18 cellular contexts compared by ENCODE assay signal in genomic region chr2:63121055-63121834, GRCh38.
DNase-seq lines count a peak whose midpoint lies in the region; ATAC-seq and TF ChIP-seq lines count a peak whose summit lies in the region.
"Had no signal": no experiment of that assay in that cellular context is flagged by ENCODE, and none has a peak within 500 bp of the region (broad histone marks: within the 10 kb centered on the region; RNA-seq: fewer than 3 reads in every experiment).

No MANE protein-coding gene starts in this region.

- intact Hi-C loops in A673 (cut with micrococcal nuclease; ENCODE audit: unreplicated experiment), result no loop called here
- intact Hi-C loops in PC-3 (cut with micrococcal nuclease), result no loop called here

- H3K36me3 ChIP-seq in A673 (ENCODE audit: insufficient read depth, low read length, poor library complexity, severe bottlenecking) (no peaks in the 10 kb centered on the region), PC-3 (ENCODE audit: low read depth, low read length) (no peaks in the 10 kb centered on the region)

- H4K91ac ChIP-seq in H9 (ENCODE audit: insufficient read length, low read depth, low read length), result no peak overlapping the region

- no peaks in the 10 kb centered on the region for H3F3A ChIP-seq in PC-3 (ENCODE audit: low read length, unreplicated experiment)

- ATAC-seq in PC-3 (no peak), foreskin keratinocyte (no peak), GM21737 (IDR thresholded peaks at IDR 0.05; ENCODE audit: unreplicated experiment) (no peak)

- no peak overlapping the region for H3K4me3 Mint-ChIP-seq in H9
- H3K4me3 Mint-ChIP-seq: CD4-positive, alpha-beta T cell had no signal

- H3K27ac ChIP-seq in A673 (ENCODE audit: low read depth, low read length, poor library complexity, severe bottlenecking) (no peak overlapping the region), H9 (ENCODE audit: insufficient read length, low read depth, low read length) (no peak overlapping the region), PC-3 (ENCODE audit: low read length) (no peak overlapping the region), foreskin keratinocyte (no peak overlapping the region)

- H3K23me2 ChIP-seq in H9 (ENCODE audit: insufficient read length, low read depth, low read length, poor library complexity, severe bottlenecking), result no peaks in the 10 kb centered on the region

- H3T11ph ChIP-seq in H9 (ENCODE audit: low read length), result no peak overlapping the region

- H3K9ac ChIP-seq in H9 (ENCODE audit: extremely low read depth, insufficient read length, low read length) (no peak overlapping the region), PC-3 (ENCODE audit: low read length) (no peak overlapping the region)

- H3K27ac Mint-ChIP-seq in H9, result peak overlapping the region in 1 of 3 experiments; percentile 54; a peak in 1 of 7 replicates
- H3K27ac Mint-ChIP-seq: CD4-positive, alpha-beta T cell had no signal

- H3K79me2 ChIP-seq in H9 (ENCODE audit: insufficient read depth, low read length), result no peaks in the 10 kb centered on the region
- H3K79me2 ChIP-seq in PC-3 (ENCODE audit: low read length), result no peaks in the 10 kb centered on the region

- no peak overlapping the region for H3K23ac ChIP-seq in H9 (ENCODE audit: insufficient read length, low read depth, low read length)

- H3K18ac ChIP-seq in H9 (ENCODE audit: insufficient read length, low read depth, low read length), result no peak overlapping the region

- H3K4me3 ChIP-seq in A673 (ENCODE audit: low read depth, low read length, poor library complexity, severe bottlenecking), result no peak overlapping the region
- no peak overlapping the region for H3K4me3 ChIP-seq in PC-3 (ENCODE audit: low read length)

- H4K5ac ChIP-seq in H9 (ENCODE audit: insufficient read length, low read depth, low read length), result no peak overlapping the region

- BruUV-seq in A673 (replicated peaks; lab: Mats Ljungman, UMichigan), result no TSS peak
- no TSS peak for BruUV-seq in PC-3 (replicated peaks; lab: Mats Ljungman, UMichigan)

- H2AK5ac ChIP-seq in H9 (ENCODE audit: insufficient read length, low read length), result no peak overlapping the region

- DNase-seq in A673 (ENCODE audit: low spot score), result peak; percentile 2
- peak; percentile 31 for DNase-seq in H9
- no peak for DNase-seq in PC-3
- no peak for DNase-seq in foreskin keratinocyte
- DNase-seq in retina, result no peak
- DNase-seq in effector CD4-positive, alpha-beta T cell, result no peak
- DNase-seq in activated CD8-positive, alpha-beta memory T cell treated with anti-CD3 and anti-CD28 coated beads, Interleukin-2, amount 50 U/mL, for 4 hours, result no peak
- DNase-seq: AML-193; CD4-positive, alpha-beta T cell; DMS79; KG1; NCI-H1105; NCI-H1694 treated with DMSO at 0.1 percent for 48 hours; NCI-H2171; NCI-H446 treated with DMSO at 0.1 percent for 48 hours; NCI-H748 treated with DMSO at 0.1 percent for 48 hours; SHP77 had no signal

- no peak overlapping the region for H4K8ac ChIP-seq in H9 (replicated peaks; ENCODE audit: insufficient read length, low read depth, low read length)

- H3K4me1 Mint-ChIP-seq in H9, result peaks cover 9% of the 10 kb centered on the region in 2 experiments; a peak in 2 of 4 replicates

- no peak overlapping the region for H2BK12ac ChIP-seq in H9 (ENCODE audit: insufficient read length, low read depth, low read length)

- H2BK5ac ChIP-seq in H9 (ENCODE audit: insufficient read length, low read length), result no peak overlapping the region

- no peak overlapping the region for H2BK20ac ChIP-seq in H9 (ENCODE audit: low read depth, low read length, poor library complexity, severe bottlenecking)

- no peak overlapping the region for H2BK15ac ChIP-seq in H9 (ENCODE audit: low read depth, low read length)

- peaks cover 0 to 12% of the 10 kb centered on the region in 2 experiments; a peak in 2 of 5 replicates for H3K9me3 Mint-ChIP-seq in H9

- no peak; the same call in 1 of the 2 replicates for TF ChIP-seq CTCF in A673 (conservative IDR thresholded peaks at IDR 0.05; ENCODE audit: low read depth, low read length)
- peak; percentile 50; the same call in 2 of the 3 replicates for TF ChIP-seq CTCF in H9 (conservative IDR thresholded peaks at IDR 0.05)
- TF ChIP-seq CTCF in PC-3 (conservative IDR thresholded peaks at IDR 0.05; ENCODE audit: low read depth, low read length), result peak; percentile 35; the same call in 1 of the 2 replicates
- TF ChIP-seq CTCF in foreskin keratinocyte (conservative IDR thresholded peaks at IDR 0.05), result peak; percentile 24

- no peak overlapping the region for H3K56ac ChIP-seq in H9 (ENCODE audit: insufficient read length, low read depth, low read length)

- no peaks in the 10 kb centered on the region for H3K9me3 ChIP-seq in A673 (ENCODE audit: low read depth, low read length, poor library complexity, severe bottlenecking)
- H3K9me3 ChIP-seq in H9 (ENCODE audit: control insufficient read depth, low read depth, low read length), result no peaks in the 10 kb centered on the region
- no peaks in the 10 kb centered on the region for H3K9me3 ChIP-seq in PC-3 (ENCODE audit: low read length)

- no peaks in the 10 kb centered on the region for H3K4me1 ChIP-seq in A673 (ENCODE audit: insufficient read depth, low read length, poor library complexity, severe bottlenecking)
- H3K4me1 ChIP-seq in H9 (ENCODE audit: insufficient read depth, low read length), result no peaks in the 10 kb centered on the region
- H3K4me1 ChIP-seq in PC-3 (ENCODE audit: insufficient read depth, low read length), result no peaks in the 10 kb centered on the region
- H3K4me1 ChIP-seq in foreskin keratinocyte, result peaks cover 15% of the 10 kb centered on the region

- H2AFZ ChIP-seq in H9 (ENCODE audit: low read length) (no peak overlapping the region), PC-3 (ENCODE audit: low read length) (no peak overlapping the region)

- no peak overlapping the region for H3K4ac ChIP-seq in H9 (ENCODE audit: low read depth, low read length)

- WGBS in H9 (ENCODE audit: extremely low coverage, insufficient read length, low lambda C conversion rate), result no CpG with 5 or more reads among the region's 5 CpGs

- no peak overlapping the region for H3K14ac ChIP-seq in H9 (ENCODE audit: insufficient read depth, low read length)

- no peaks in the 10 kb centered on the region for H3K9me2 ChIP-seq in PC-3 (replicated peaks; ENCODE audit: low read length)

- POLR2A ChIA-PET in A673 (lab: Charles Lee; ENCODE audit: low non-redundant PET), result no interaction called here
- POLR2A ChIA-PET in PC-3 (lab: Charles Lee; ENCODE audit: unreplicated experiment), result no interaction called here

- H2BK120ac ChIP-seq in H9 (ENCODE audit: low read depth, low read length, poor library complexity, severe bottlenecking), result no peak overlapping the region

- H3K79me1 ChIP-seq in H9 (ENCODE audit: insufficient read depth, low read depth, low read length, poor library complexity, severe bottlenecking), result no peaks in the 10 kb centered on the region

- peaks cover 4 to 49% (median 8%) of the 10 kb centered on the region in 3 experiments; a peak in 6 of 7 replicates for H3K36me3 Mint-ChIP-seq in H9 (ENCODE audit: insufficient read depth in 1 of 3, low read depth in 3 of 3)

- no peaks in the 10 kb centered on the region for H3K27me3 ChIP-seq in A673 (replicated peaks; ENCODE audit: insufficient read depth, low read depth, low read length, poor library complexity)
- no peaks in the 10 kb centered on the region for H3K27me3 ChIP-seq in H9 (ENCODE audit: insufficient read depth, low read length)
- H3K27me3 ChIP-seq in PC-3 (ENCODE audit: low read length), result no peaks in the 10 kb centered on the region
- H3K27me3 ChIP-seq in foreskin keratinocyte, result no peaks in the 10 kb centered on the region

- no peaks in the 10 kb centered on the region for H4K20me1 ChIP-seq in H9 (ENCODE audit: control insufficient read depth, insufficient read depth, insufficient read length)
- no peaks in the 10 kb centered on the region for H4K20me1 ChIP-seq in PC-3 (ENCODE audit: low read length)

- CTCF ChIA-PET in A673 (lab: Charles Lee), result no interaction called here
- CTCF ChIA-PET in PC-3 (lab: Charles Lee), result no interaction called here

- H3K4me2 ChIP-seq in H9 (ENCODE audit: insufficient read depth, insufficient read length, low read length), result no peak overlapping the region
- H3K4me2 ChIP-seq in PC-3 (ENCODE audit: low read length), result no peak overlapping the region

- no peaks in the 10 kb centered on the region for H3K27me3 Mint-ChIP-seq in H9 (ENCODE audit: low read depth)
- H3K27me3 Mint-ChIP-seq: CD4-positive, alpha-beta T cell had no signal

Comparison
In these comparisons a context has a peak if more than half of its experiments do, and no peak if none do; other contexts are left out.
1. DNase-seq: peak in A673 (single experiment) and H9 (single experiment); none in PC-3 (single experiment), foreskin keratinocyte (0 of 2), retina (single experiment), effector CD4-positive, alpha-beta T cell (single experiment) and activated CD8-positive, alpha-beta memory T cell treated with anti-CD3 and anti-CD28 coated beads, Interleukin-2, amount 50 U/mL, for 4 hours (single experiment).